Comparison of ENCODE assay signal across 10 cellular contexts in genomic region chr1:92473781-92474495, GRCh38. TPM values are rescaled to one million over a fixed set of nuclear protein-coding genes. Genes with fewer than 3 reads are reported as not detected.
A peak's percentile ranks its signal among the peaks of the same experiment; 100 is the strongest.
DNase-seq lines count a peak whose midpoint lies in the region; ATAC-seq and TF ChIP-seq lines count a peak whose summit lies in the region.
"Had no signal": no experiment of that assay in that cellular context is flagged by ENCODE, and none has a peak within 500 bp of the region (broad histone marks: within the 10 kb centered on the region; RNA-seq: fewer than 3 reads in every experiment).

No MANE protein-coding gene starts in this region.

- H3K27me3 Mint-ChIP-seq in activated CD4-positive, alpha-beta memory T cell treated with anti-CD3 and anti-CD28 coated beads for 36 hours = no peaks in the 10 kb centered on the region

- TF ChIP-seq CTCF in omental fat pad (IDR thresholded peaks at IDR 0.05) = no peak

- CTCF ChIA-PET in activated CD4-positive, alpha-beta memory T cell treated with anti-CD3 and anti-CD28 coated beads for 36 hours (lab: Charles Lee) = interaction anchor here (0.8 to 2.4 kb wide), 7 partner anchors 10 to 175 kb away, joined by 3 to 33 read pairs (median 5); partner anchors contain the start of genes GLMN and RPAP2

- ATAC-seq in GM18867 (IDR thresholded peaks at IDR 0.05; ENCODE audit: unreplicated experiment) = peak; percentile 80
- ATAC-seq in HG02840 (IDR thresholded peaks at IDR 0.05; ENCODE audit: low FRiP score, unreplicated experiment) = peak; percentile 61
- ATAC-seq in omental fat pad (ENCODE audit: low FRiP score) = no peak

- intact Hi-C loops in activated CD4-positive, alpha-beta memory T cell treated with anti-CD3 and anti-CD28 coated beads for 36 hours (cut with micrococcal nuclease) = loop anchor here (1.0 to 10.0 kb wide), 9 partner anchors 9 to 1371 kb away; partner anchors contain the start of gene BTBD8

- peak overlapping the region; percentile 86 for H3K27ac Mint-ChIP-seq in activated CD4-positive, alpha-beta memory T cell treated with anti-CD3 and anti-CD28 coated beads for 36 hours

- peaks cover 76% of the 10 kb centered on the region for H3K36me3 Mint-ChIP-seq in activated CD4-positive, alpha-beta memory T cell treated with anti-CD3 and anti-CD28 coated beads for 36 hours

- H3K4me1 Mint-ChIP-seq in activated CD4-positive, alpha-beta memory T cell treated with anti-CD3 and anti-CD28 coated beads for 36 hours (ENCODE audit: low read depth) = peaks cover 82% of the 10 kb centered on the region

- DNase-seq in CD1c-positive myeloid dendritic cell (ENCODE audit: extremely low spot score) (peak; percentile 34), retina (no peak), omental fat pad (ENCODE audit: low spot score) (no peak), HuH-7 (ENCODE audit: low spot score) (no peak), DMS 273 (lab: John Stamatoyannopoulos, UW; ENCODE audit: unreplicated experiment) (no peak)
- peak; percentile 73 for DNase-seq in activated CD4-positive, alpha-beta memory T cell treated with anti-CD3 and anti-CD28 coated beads for 36 hours
- DNase-seq: Caco-2, NCI-H1092 had no signal

- peak overlapping the region; percentile 41 for H3K4me3 Mint-ChIP-seq in activated CD4-positive, alpha-beta memory T cell treated with anti-CD3 and anti-CD28 coated beads for 36 hours

- POLR2A ChIA-PET in activated CD4-positive, alpha-beta memory T cell treated with anti-CD3 and anti-CD28 coated beads for 36 hours (lab: Charles Lee) = interaction anchor here (0.5 to 3.4 kb wide), 19 partner anchors 8 to 365 kb away, joined by 3 to 72 read pairs (median 5); partner anchors contain the start of gene GFI1

- H3K9me3 Mint-ChIP-seq in activated CD4-positive, alpha-beta memory T cell treated with anti-CD3 and anti-CD28 coated beads for 36 hours = no peaks in the 10 kb centered on the region

RNA-seq across cellular contexts. Expression of gene GFI1, which starts 12.8 kb away (rescaled TPM):
- total RNA-seq in activated CD4-positive, alpha-beta memory T cell treated with anti-CD3 and anti-CD28 coated beads for 36 hours = 10 to 100 TPM; 53.3 to 55.3 TPM
- 1 to 10 TPM in 3 of 4 donors, under 1 TPM in 1; 0.93 to 2.9 (median 1.4) TPM for total RNA-seq in omental fat pad

Comparison
In these comparisons a context has a peak if more than half of its experiments do, and no peak if none do; other contexts are left out.
1. DNase-seq: peak in CD1c-positive myeloid dendritic cell (single experiment) and activated CD4-positive, alpha-beta memory T cell treated with anti-CD3 and anti-CD28 coated beads for 36 hours (single experiment); none in retina (single experiment), omental fat pad (single experiment), HuH-7 (single experiment) and DMS 273 (single experiment).
2. RNA of gene GFI1, which starts 12.8 kb away (total RNA-seq): 53.3 to 55.3 TPM in activated CD4-positive, alpha-beta memory T cell treated with anti-CD3 and anti-CD28 coated beads for 36 hours; 0.93 to 2.9 TPM in omental fat pad; every median in the first group is over 10 times any median in the second.